Comparison of ENCODE assay signal across 18 cellular contexts in genomic region chr15:88902491-88902835, GRCh38.
"Had no signal": no experiment of that assay in that cellular context is flagged by ENCODE, and none has a peak within 500 bp of the region (broad histone marks: within the 10 kb centered on the region; RNA-seq: fewer than 3 reads in every experiment).

No MANE protein-coding gene starts in this region.

- H3K27me3 Mint-ChIP-seq: activated naive CD8-positive, alpha-beta T cell treated with anti-CD3 and anti-CD28 coated beads, Interleukin-2, amount 50 U/mL, for 24 hours had no signal

- H3K27ac Mint-ChIP-seq: activated naive CD4-positive, alpha-beta T cell treated with anti-CD3 and anti-CD28 coated beads for 36 hours; activated naive CD8-positive, alpha-beta T cell treated with anti-CD3 and anti-CD28 coated beads, Interleukin-2, amount 50 U/mL, for 24 hours; activated T-helper 2 cell treated with anti-CD3 and anti-CD28 coated beads, Interferon-gamma antibody, Interleukin-2, Interleukin-4, amounts not matched to agents 10 μg/mL and 5 μg/mL and 100 μg/mL, durations not matched to agents 14 hours and 24 hours and 36 hours had no signal

- H3K36me3 ChIP-seq: breast epithelium had no signal

- H3K27me3 ChIP-seq: breast epithelium, left lung, upper lobe of right lung had no signal

- H3K4me3 Mint-ChIP-seq: activated naive CD4-positive, alpha-beta T cell treated with anti-CD3 and anti-CD28 coated beads for 36 hours; activated naive CD8-positive, alpha-beta T cell treated with anti-CD3 and anti-CD28 coated beads, Interleukin-2, amount 50 U/mL, for 24 hours; natural killer cell had no signal

- H3K4me3 ChIP-seq: breast epithelium, left lung, skin epidermis, upper lobe of right lung had no signal

- DNase-seq: activated CD4-positive, alpha-beta T cell treated with anti-CD3 and anti-CD28 coated beads, Interleukin-2, amount 50 U/mL, for 1 hour; activated naive CD4-positive, alpha-beta T cell treated with anti-CD3 and anti-CD28 coated beads for 36 hours; activated naive CD8-positive, alpha-beta T cell treated with anti-CD3 and anti-CD28 coated beads, Interleukin-2, amount 50 U/mL, for 24 hours; activated T-cell treated with anti-CD3 and anti-CD28 coated beads for 4 hours; hypothalamus; kidney; mammary epithelial cell; natural killer cell; right cardiac atrium; stimulated activated CD4-positive, alpha-beta T cell treated with anti-CD3 and anti-CD28 coated beads, Interleukin-4, amount 100 ng/mL, for 4 hours; stimulated activated CD8-positive, alpha-beta memory T cell treated with anti-CD3 and anti-CD28 coated beads, Interleukin-4, amount 100 ng/mL, for 48 hours; stimulated activated naive CD8-positive, alpha-beta T cell treated with anti-CD3 and anti-CD28 coated beads, Interleukin-15, Interleukin-2, amounts not matched to agents 100 U/mL and 50 U/mL, for 24 hours; upper lobe of right lung had no signal

- H3K9me3 Mint-ChIP-seq: activated naive CD4-positive, alpha-beta T cell treated with anti-CD3 and anti-CD28 coated beads for 36 hours; activated naive CD8-positive, alpha-beta T cell treated with anti-CD3 and anti-CD28 coated beads, Interleukin-2, amount 50 U/mL, for 24 hours; activated T-helper 2 cell treated with anti-CD3 and anti-CD28 coated beads, Interferon-gamma antibody, Interleukin-2, Interleukin-4, amounts not matched to agents 10 μg/mL and 5 μg/mL and 100 μg/mL, durations not matched to agents 14 hours and 24 hours and 36 hours; natural killer cell had no signal

- H3K9me3 ChIP-seq: breast epithelium, left lung, upper lobe of right lung had no signal

- H3K27ac ChIP-seq: breast epithelium, left lung, upper lobe of right lung had no signal

- ATAC-seq: activated naive CD8-positive, alpha-beta T cell treated with anti-CD3 and anti-CD28 coated beads, Interleukin-2, amount 50 U/mL, for 24 hours; esophagus mucosa; left lung; natural killer cell; right cardiac atrium; stimulated activated naive CD8-positive, alpha-beta T cell treated with anti-CD3 and anti-CD28 coated beads, Interleukin-15, Interleukin-2, amounts not matched to agents 100 U/mL and 50 U/mL, for 24 hours; upper lobe of right lung had no signal

- H3K36me3 Mint-ChIP-seq: natural killer cell had no signal
